In genomic region chr13:112894673-112895481, GRCh38 we compare ENCODE assay signal across 8 cellular contexts.
DNase-seq lines count a peak whose midpoint lies in the region; ATAC-seq, FAIRE-seq and TF ChIP-seq lines count a peak whose summit lies in the region.

No MANE protein-coding gene starts in this region.

- H3K9me2 ChIP-seq in PC-3 (replicated peaks; ENCODE audit: low read length): no peaks in the 10 kb centered on the region

- POLR2A ChIA-PET in PC-3 (lab: Charles Lee; ENCODE audit: unreplicated experiment): no interaction called here

- H3K36me3 ChIP-seq in PC-3 (ENCODE audit: low read depth, low read length) (no peaks in the 10 kb centered on the region), psoas muscle (ENCODE audit: insufficient read depth in 1 of 2, low read depth in 1 of 2) (no peaks in the 10 kb centered on the region), small intestine (ENCODE audit: control insufficient read depth in 2 of 2, insufficient read depth in 2 of 2, low read length in 2 of 2) (no peaks in the 10 kb centered on the region)

- ATAC-seq in GM18511 (IDR thresholded peaks at IDR 0.05; ENCODE audit: unreplicated experiment): peak; percentile 38
- ATAC-seq in PC-3: peak; percentile 11; the same call in 1 of the 2 replicates
- peak; percentile 1 to 8 for ATAC-seq in left cardiac atrium
- peak in 1 of 4 donors; percentile 19 for ATAC-seq in psoas muscle
- no peak for ATAC-seq in HG03095 (IDR thresholded peaks at IDR 0.05; ENCODE audit: unreplicated experiment)

- WGBS in psoas muscle, 3 donors: 4 to 5% (median 5%) methylated on average over 33 to 36 of the region's 36 CpGs
- WGBS in small intestine, 3 donors: 2 to 6% (median 6%) methylated on average over 31 to 36 of the region's 36 CpGs

- FAIRE-seq in small intestine (lab: Jason Lieb, UNC): no peak

- no peak for TF ChIP-seq CTCF in PC-3 (conservative IDR thresholded peaks at IDR 0.05; ENCODE audit: low read depth, low read length)
- TF ChIP-seq CTCF in psoas muscle (IDR thresholded peaks at IDR 0.05): no peak

- H3K4me1 ChIP-seq in PC-3 (ENCODE audit: insufficient read depth, low read length) (no peaks in the 10 kb centered on the region), psoas muscle (peaks cover 7% of the 10 kb centered on the region), small intestine (ENCODE audit: control insufficient read depth in 2 of 2, insufficient read depth in 1 of 2, low read depth in 1 of 2, low read length in 1 of 2) (peaks cover 2 to 9% of the 10 kb centered on the region in 2 donors)

- H3K4me3 ChIP-seq in PC-3 (ENCODE audit: low read length) (peak overlapping the region; percentile 55), psoas muscle (peak overlapping the region; percentile 57), small intestine (ENCODE audit: low read depth in 1 of 2, low read length in 2 of 2) (peak overlapping the region in 1 of 2 donors; percentile 50)

- H3K9me3 ChIP-seq in PC-3 (ENCODE audit: low read length) (no peaks in the 10 kb centered on the region), psoas muscle (no peaks in the 10 kb centered on the region), small intestine (ENCODE audit: control insufficient read depth, low read depth) (no peaks in the 10 kb centered on the region)

- H3K79me2 ChIP-seq in PC-3 (ENCODE audit: low read length): no peaks in the 10 kb centered on the region

- H3F3A ChIP-seq in PC-3 (ENCODE audit: low read length, unreplicated experiment): no peaks in the 10 kb centered on the region

- peak overlapping the region; percentile 61 for H2AFZ ChIP-seq in PC-3 (ENCODE audit: low read length)

- H3K4me2 ChIP-seq in PC-3 (ENCODE audit: low read length): peak overlapping the region; percentile 78

- H3K27me3 ChIP-seq in PC-3 (ENCODE audit: low read length): peaks cover 6% of the 10 kb centered on the region; the same call in 1 of the 2 replicates
- peaks cover 0 to 82% (median 12%) of the 10 kb centered on the region in 3 donors for H3K27me3 ChIP-seq in psoas muscle (ENCODE audit: insufficient read depth in 3 of 3, low read length in 2 of 3)
- no peaks in the 10 kb centered on the region for H3K27me3 ChIP-seq in small intestine (ENCODE audit: control insufficient read depth in 2 of 2, insufficient read depth in 2 of 2, low read length in 2 of 2)

- intact Hi-C loops in PC-3 (cut with micrococcal nuclease): no loop called here
- intact Hi-C loops in left cardiac atrium (cut with DNase I): no loop called here
- intact Hi-C loops in psoas muscle (cut with DNase I): no loop called here

- no peak overlapping the region for H3K9ac ChIP-seq in PC-3 (ENCODE audit: low read length)

- DNase-seq in PC-3 (no peak), left cardiac atrium (no peak), psoas muscle (peak in 1 of 2 donors; percentile 54), small intestine (no peak), NCI-H1694 treated with DMSO at 0.1 percent for 48 hours (lab: John Stamatoyannopoulos, UW) (no peak), NCI-H1436 treated with DMSO at 0.1 percent for 48 hours (lab: John Stamatoyannopoulos, UW) (no peak)

- H3K27ac ChIP-seq in PC-3 (ENCODE audit: low read length) (no peak overlapping the region), psoas muscle (no peak overlapping the region), small intestine (ENCODE audit: low read depth in 1 of 2, low read length in 1 of 2) (no peak overlapping the region)

- H4K20me1 ChIP-seq in PC-3 (ENCODE audit: low read length): no peaks in the 10 kb centered on the region

- BruUV-seq in PC-3 (replicated peaks; lab: Mats Ljungman, UMichigan): no TSS peak

- CTCF ChIA-PET in PC-3 (lab: Charles Lee): no interaction called here
